ENCODE assay signal across 1 cellular context in the genomic region with DNA sequence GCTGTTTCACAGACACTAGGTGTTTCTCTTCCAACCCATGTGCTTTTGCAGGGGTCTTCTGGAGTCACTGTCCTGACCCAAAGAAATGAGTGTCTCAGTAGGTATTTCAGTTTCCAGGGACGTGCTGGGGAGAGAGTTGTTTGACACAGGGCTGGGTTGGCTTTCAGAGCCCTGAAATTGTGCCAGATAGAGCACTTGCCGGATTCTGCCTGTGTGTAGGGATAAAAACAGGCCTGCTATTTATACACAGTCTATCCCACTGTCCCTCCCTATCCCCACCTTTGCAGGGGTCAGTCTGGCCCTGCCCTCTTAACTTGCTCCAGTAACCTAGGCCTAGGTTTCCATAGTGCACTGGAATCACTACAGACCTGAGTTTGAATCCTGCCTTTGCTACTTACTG.
TF ChIP-seq lines count a peak whose summit lies in the region.

No MANE protein-coding gene starts in this region.

TF ChIP-seq in A549, 52 proteins besides CTCF, POLR2A, EP300 and RAD21 (continued from another document):
- TF ChIP-seq, protein P1, sequence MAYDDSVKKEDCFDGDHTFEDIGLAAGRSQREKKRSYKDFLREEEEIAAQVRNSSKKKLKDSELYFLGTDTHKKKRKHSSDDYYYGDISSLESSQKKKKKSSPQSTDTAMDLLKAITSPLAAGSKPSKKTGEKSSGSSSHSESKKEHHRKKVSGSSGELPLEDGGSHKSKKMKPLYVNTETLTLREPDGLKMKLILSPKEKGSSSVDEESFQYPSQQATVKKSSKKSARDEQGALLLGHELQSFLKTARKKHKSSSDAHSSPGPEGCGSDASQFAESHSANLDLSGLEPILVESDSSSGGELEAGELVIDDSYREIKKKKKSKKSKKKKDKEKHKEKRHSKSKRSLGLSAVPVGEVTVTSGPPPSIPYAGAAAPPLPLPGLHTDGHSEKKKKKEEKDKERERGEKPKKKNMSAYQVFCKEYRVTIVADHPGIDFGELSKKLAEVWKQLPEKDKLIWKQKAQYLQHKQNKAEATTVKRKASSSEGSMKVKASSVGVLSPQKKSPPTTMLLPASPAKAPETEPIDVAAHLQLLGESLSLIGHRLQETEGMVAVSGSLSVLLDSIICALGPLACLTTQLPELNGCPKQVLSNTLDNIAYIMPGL (CRISPR knock-in tag; IDR thresholded peaks at IDR 0.05; ENCODE audit: borderline replicate concordance): no peak
- TF ChIP-seq, protein P2, sequence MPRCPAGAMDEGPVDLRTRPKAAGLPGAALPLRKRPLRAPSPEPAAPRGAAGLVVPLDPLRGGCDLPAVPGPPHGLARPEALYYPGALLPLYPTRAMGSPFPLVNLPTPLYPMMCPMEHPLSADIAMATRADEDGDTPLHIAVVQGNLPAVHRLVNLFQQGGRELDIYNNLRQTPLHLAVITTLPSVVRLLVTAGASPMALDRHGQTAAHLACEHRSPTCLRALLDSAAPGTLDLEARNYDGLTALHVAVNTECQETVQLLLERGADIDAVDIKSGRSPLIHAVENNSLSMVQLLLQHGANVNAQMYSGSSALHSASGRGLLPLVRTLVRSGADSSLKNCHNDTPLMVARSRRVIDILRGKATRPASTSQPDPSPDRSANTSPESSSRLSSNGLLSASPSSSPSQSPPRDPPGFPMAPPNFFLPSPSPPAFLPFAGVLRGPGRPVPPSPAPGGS (IDR thresholded peaks at IDR 0.05): no peak
- TF ChIP-seq ZFP36 (IDR thresholded peaks at IDR 0.05; ENCODE audit: borderline replicate concordance, partially characterized antibody): no peak
- no peak for TF ChIP-seq RFX5 (IDR thresholded peaks at IDR 0.05)
TF ChIP-seq in A549: peak in this region for 0.
